In genomic region chr5:168747987-168748777, GRCh38 we compare ENCODE assay signal across 8 cellular contexts.
DNase-seq lines count a peak whose midpoint lies in the region; ATAC-seq and TF ChIP-seq lines count a peak whose summit lies in the region.

No MANE protein-coding gene starts in this region.

- POLR2A ChIA-PET in Caco-2 (lab: Charles Lee) = no interaction called here

- no peak overlapping the region for H3K4me3 Mint-ChIP-seq in Caco-2 (ENCODE audit: unreplicated experiment)

- no peaks in the 10 kb centered on the region for H3K27me3 Mint-ChIP-seq in Caco-2 (ENCODE audit: insufficient read depth, unreplicated experiment)

- intact Hi-C loops in Caco-2 (cut with micrococcal nuclease; ENCODE audit: unreplicated experiment) = no loop called here

- H3K27ac ChIP-seq in VCaP = no peak overlapping the region

- peaks cover 4% of the 10 kb centered on the region for H3K36me3 Mint-ChIP-seq in Caco-2 (ENCODE audit: insufficient read depth, unreplicated experiment)

- no peak overlapping the region for H3K4me3 ChIP-seq in Caco-2 (ENCODE audit: low read depth, low read length)
- H3K4me3 ChIP-seq in fibroblast of mammary gland (ENCODE audit: control insufficient read depth, low read depth, low read length) = no peak overlapping the region

- CTCF ChIA-PET in Caco-2 (lab: Charles Lee) = interaction anchor here (0.6 kb wide), 3 partner anchors 10 to 145 kb away, joined by 3 read pairs; no protein-coding TSS in a partner anchor

- no peaks in the 10 kb centered on the region for H3K9me3 Mint-ChIP-seq in Caco-2 (ENCODE audit: unreplicated experiment)

- H3K9me3 ChIP-seq in Caco-2 = no peaks in the 10 kb centered on the region

- no peaks in the 10 kb centered on the region for H3K4me1 ChIP-seq in Caco-2

- TF ChIP-seq CTCF in Caco-2 (IDR thresholded peaks at IDR 0.05; ENCODE audit: insufficient read depth in 1 of 2, low read depth in 1 of 2, low read length in 1 of 2, severe bottlenecking in 1 of 2, unreplicated experiment in 1 of 2) = peak; percentile 51 to 81
- peak; percentile 81 for TF ChIP-seq CTCF in VCaP (conservative IDR thresholded peaks at IDR 0.05)
- peak; percentile 52 for TF ChIP-seq CTCF in fibroblast of mammary gland (conservative IDR thresholded peaks at IDR 0.05; ENCODE audit: control insufficient read depth, insufficient read depth, low read depth, low read length)

- H3K27me3 ChIP-seq in Caco-2 (replicated peaks; ENCODE audit: control insufficient read depth, insufficient read depth, low read length) = no peaks in the 10 kb centered on the region

- DNase-seq in Caco-2 (peak; percentile 49 to 54), LoVo (ENCODE audit: low spot score) (peak; percentile 8), fibroblast of mammary gland (ENCODE audit: low read depth) (peak; percentile 12), pons (ENCODE audit: low spot score) (peak; percentile 35), cerebellar nuclear complex (lab: John Stamatoyannopoulos, UW) (no peak), OCI-M2 (lab: John Stamatoyannopoulos, UW; ENCODE audit: unreplicated experiment) (no peak)

- no peaks in the 10 kb centered on the region for H3K4me1 Mint-ChIP-seq in Caco-2 (ENCODE audit: low read depth, unreplicated experiment)

- peak; percentile 85 for ATAC-seq in GM21381 (IDR thresholded peaks at IDR 0.05; ENCODE audit: unreplicated experiment)

- no TSS peak for BruUV-seq in Caco-2 (replicated peaks; lab: Mats Ljungman, UMichigan)

- no peaks in the 10 kb centered on the region for H3K36me3 ChIP-seq in Caco-2 (ENCODE audit: control insufficient read depth, insufficient read depth, low read length)

- no peak overlapping the region for H3K27ac Mint-ChIP-seq in Caco-2 (ENCODE audit: unreplicated experiment)

Comparison
In these comparisons a context has a peak if more than half of its experiments do, and no peak if none do; other contexts are left out.
1. DNase-seq: peak in Caco-2 (2 of 2), LoVo (single experiment), fibroblast of mammary gland (single experiment) and pons (single experiment); none in cerebellar nuclear complex (0 of 2) and OCI-M2 (single experiment).
2. Peak in every context shown above with its lines, with median percentiles within 50 percentile points of each other: CTCF ChIP-seq.